9 cellular contexts compared by ENCODE assay signal in the genomic region with DNA sequence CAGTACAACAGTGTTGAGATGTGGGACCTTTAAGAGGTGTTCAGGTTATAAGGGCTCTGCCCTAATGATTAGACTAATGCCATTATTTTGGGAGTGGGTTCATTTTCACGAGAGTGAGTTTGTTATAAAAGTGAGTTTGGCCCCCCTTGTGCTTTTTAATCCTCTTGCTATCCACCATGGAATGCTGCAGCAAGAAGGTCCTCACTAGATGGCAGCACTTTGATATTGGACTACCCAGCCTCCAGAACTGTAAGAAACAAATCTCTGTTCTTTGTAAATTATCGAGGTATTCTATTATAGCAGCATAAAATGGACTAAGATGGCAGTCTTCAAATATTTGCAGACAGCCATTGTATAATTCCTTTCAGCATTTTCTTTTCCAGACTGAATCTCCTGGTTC.
A peak's percentile ranks its signal among the peaks of the same experiment; 100 is the strongest.
DNase-seq lines count a peak whose midpoint lies in the region; ATAC-seq, FAIRE-seq and TF ChIP-seq lines count a peak whose summit lies in the region.
"Had no signal": no experiment of that assay in that cellular context is flagged by ENCODE, and none has a peak within 500 bp of the region (broad histone marks: within the 10 kb centered on the region; RNA-seq: fewer than 3 reads in every experiment).

No MANE protein-coding gene starts in this region.

- H3K27ac ChIP-seq in DND-41 (ENCODE audit: low read length), result no peak overlapping the region
- H3K27ac ChIP-seq in left lung, result no peak overlapping the region
- H3K27ac ChIP-seq in right atrium auricular region, result no peak overlapping the region

- no peak overlapping the region for H3K9ac ChIP-seq in DND-41 (ENCODE audit: low read depth, low read length)

- H3K4me3 ChIP-seq in DND-41 (ENCODE audit: low read depth in 1 of 2, low read length in 2 of 2) (no peak overlapping the region), left lung (no peak overlapping the region), right atrium auricular region (no peak overlapping the region)

- peaks cover 5% of the 10 kb centered on the region for H3K27me3 ChIP-seq in DND-41 (ENCODE audit: insufficient read depth, low read length, poor library complexity)
- no peaks in the 10 kb centered on the region for H3K27me3 ChIP-seq in left lung
- no peaks in the 10 kb centered on the region for H3K27me3 ChIP-seq in right atrium auricular region

- intact Hi-C loops in left lung (cut with DNase I), result no loop called here
- intact Hi-C loops in head of caudate nucleus (cut with DNase I), result no loop called here

- ATAC-seq in DND-41 (ENCODE audit: insufficient read depth, low read depth) (no peak), left lung (peak; percentile 81)

- TF ChIP-seq POLR2A in H54 (IDR thresholded peaks at IDR 0.05; ENCODE audit: low read depth, low read length), result no peak

- FAIRE-seq in H54 (lab: Jason Lieb, UNC), result no peak

- H2AFZ ChIP-seq in DND-41 (ENCODE audit: low read depth, low read length), result no peak overlapping the region

- DNase-seq in DND-41 (no peak), HT-29 (ENCODE audit: low spot score) (peak; percentile 38), SW480 (ENCODE audit: low spot score) (peak; percentile 13), left lung (no peak), H54 (ENCODE audit: insufficient read length, low spot score) (no peak), head of caudate nucleus (no peak), right atrium auricular region (ENCODE audit: low spot score) (no peak)
- no peak for DNase-seq in activated CD4-positive, alpha-beta T cell treated with anti-CD3 and anti-CD28 coated beads, Interleukin-2, amount 50 U/mL, for 1 hour
- DNase-seq: activated CD8-positive, alpha-beta memory T cell treated with anti-CD3 and anti-CD28 coated beads, Interleukin-2, amount 50 U/mL, for 4 hours had no signal

- H3K9me3 ChIP-seq in DND-41 (ENCODE audit: insufficient read depth, low read length, severe bottlenecking), result no peaks in the 10 kb centered on the region
- peaks cover 0 to 3% of the 10 kb centered on the region in 2 donors for H3K9me3 ChIP-seq in left lung
- H3K9me3 ChIP-seq in right atrium auricular region, result no peaks in the 10 kb centered on the region

- H3K36me3 ChIP-seq in DND-41 (ENCODE audit: insufficient read depth, low read length) (no peaks in the 10 kb centered on the region), left lung (no peaks in the 10 kb centered on the region), right atrium auricular region (no peaks in the 10 kb centered on the region)

- peak; percentile 45 for TF ChIP-seq CTCF in DND-41 (IDR thresholded peaks at IDR 0.05; ENCODE audit: borderline replicate concordance, extremely low read depth, low read length, poor library complexity, severe bottlenecking)
- peak in 1 of 2 donors; percentile 41 for TF ChIP-seq CTCF in left lung (IDR thresholded peaks at IDR 0.05)
- peak in 1 of 2 donors; percentile 28 for TF ChIP-seq CTCF in right atrium auricular region (IDR thresholded peaks at IDR 0.05)

- no peak overlapping the region for H3K4me2 ChIP-seq in DND-41 (ENCODE audit: insufficient read depth, low read length)

- no peaks in the 10 kb centered on the region for H4K20me1 ChIP-seq in DND-41 (ENCODE audit: insufficient read depth, low read length)

- no peaks in the 10 kb centered on the region for H3K79me2 ChIP-seq in DND-41 (ENCODE audit: insufficient read depth, low read length)

- H3K4me1 ChIP-seq in DND-41 (ENCODE audit: insufficient read depth, low read length) (no peaks in the 10 kb centered on the region), left lung (no peaks in the 10 kb centered on the region), right atrium auricular region (no peaks in the 10 kb centered on the region)

Comparison
In these comparisons a context has a peak if more than half of its experiments do, and no peak if none do; other contexts are left out.
1. DNase-seq: peak in HT-29 (single experiment) and SW480 (single experiment); none in DND-41 (single experiment), left lung (0 of 2), activated CD4-positive, alpha-beta T cell treated with anti-CD3 and anti-CD28 coated beads, Interleukin-2, amount 50 U/mL, for 1 hour (single experiment), H54 (single experiment), head of caudate nucleus (0 of 42) and right atrium auricular region (single experiment).